In the genomic region with DNA sequence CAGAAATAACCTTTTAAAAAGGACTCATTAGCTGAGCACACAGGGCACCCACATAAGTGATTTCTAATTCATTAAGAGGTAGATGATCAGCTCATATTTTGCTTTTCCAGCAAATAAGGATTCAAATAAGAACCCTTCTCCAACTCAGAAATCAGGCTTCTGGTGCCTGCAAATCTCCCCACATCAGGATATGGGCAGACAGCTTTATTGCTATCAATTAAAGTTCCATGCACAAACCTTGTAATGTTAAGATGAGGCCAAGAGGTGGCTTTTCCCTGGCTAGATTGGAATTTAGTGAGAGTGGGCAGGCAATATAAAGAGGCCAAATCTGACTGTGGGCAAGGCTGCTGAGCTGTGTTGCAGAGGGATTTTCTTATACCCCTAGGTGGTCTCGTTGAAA, we compare ENCODE assay signal across 18 cellular contexts.
DNase-seq lines count a peak whose midpoint lies in the region; ATAC-seq and TF ChIP-seq lines count a peak whose summit lies in the region.
"Had no signal": no experiment of that assay in that cellular context is flagged by ENCODE, and none has a peak within 500 bp of the region (broad histone marks: within the 10 kb centered on the region; RNA-seq: fewer than 3 reads in every experiment).

No MANE protein-coding gene starts in this region.

- H3K9ac ChIP-seq in skeletal muscle satellite cell (ENCODE audit: low read depth, low read length): peak overlapping the region; percentile 77

- no peak overlapping the region for H3K27ac Mint-ChIP-seq in activated naive CD8-positive, alpha-beta T cell treated with anti-CD3 and anti-CD28 coated beads, Interleukin-2, amount 50 U/mL, for 24 hours
- H3K27ac Mint-ChIP-seq: natural killer cell treated with Interleukin-12 subunit alpha and Interleukin-12 subunit beta and Interleukin-15 and Interleukin-18, amount 100 ng/mL, for 72 hours had no signal

- H3K36me3 ChIP-seq in adrenal gland (replicated peaks in 1 of 2): no peaks in the 10 kb centered on the region
- no peaks in the 10 kb centered on the region for H3K36me3 ChIP-seq in skeletal muscle satellite cell (ENCODE audit: insufficient read depth, low read length)
- H3K36me3 ChIP-seq: breast epithelium had no signal

- H3K36me3 Mint-ChIP-seq in activated naive CD8-positive, alpha-beta T cell treated with anti-CD3 and anti-CD28 coated beads, Interleukin-2, amount 50 U/mL, for 24 hours (ENCODE audit: low read depth): no peaks in the 10 kb centered on the region
- H3K36me3 Mint-ChIP-seq: natural killer cell treated with Interleukin-12 subunit alpha and Interleukin-12 subunit beta and Interleukin-15 and Interleukin-18, amount 100 ng/mL, for 72 hours had no signal

- H3K27me3 Mint-ChIP-seq in activated naive CD8-positive, alpha-beta T cell treated with anti-CD3 and anti-CD28 coated beads, Interleukin-2, amount 50 U/mL, for 24 hours: no peaks in the 10 kb centered on the region

- ATAC-seq in left colon (peak; percentile 68), GM19324 (IDR thresholded peaks at IDR 0.05; ENCODE audit: low FRiP score, unreplicated experiment) (no peak), HG03108 (IDR thresholded peaks at IDR 0.05; ENCODE audit: unreplicated experiment) (no peak)
- no peak for ATAC-seq in activated naive CD8-positive, alpha-beta T cell treated with anti-CD3 and anti-CD28 coated beads, Interleukin-2, amount 50 U/mL, for 24 hours

- peaks cover 22% of the 10 kb centered on the region for H3K4me1 Mint-ChIP-seq in activated naive CD8-positive, alpha-beta T cell treated with anti-CD3 and anti-CD28 coated beads, Interleukin-2, amount 50 U/mL, for 24 hours

- H3K9me3 ChIP-seq in adrenal gland (replicated peaks in 1 of 3): no peaks in the 10 kb centered on the region
- no peaks in the 10 kb centered on the region for H3K9me3 ChIP-seq in skeletal muscle satellite cell (replicated peaks; ENCODE audit: low read length)
- H3K9me3 ChIP-seq: breast epithelium had no signal

- peak overlapping the region in 3 of 5 donors; percentile 32 to 81 (median 77) for H3K27ac ChIP-seq in adrenal gland

- 70 to 92% (median 80%) methylated on average over 1 of the region's 1 CpG for WGBS in adrenal gland, 4 donors

- H3K9me3 Mint-ChIP-seq in activated naive CD8-positive, alpha-beta T cell treated with anti-CD3 and anti-CD28 coated beads, Interleukin-2, amount 50 U/mL, for 24 hours: no peaks in the 10 kb centered on the region
- H3K9me3 Mint-ChIP-seq: natural killer cell treated with Interleukin-12 subunit alpha and Interleukin-12 subunit beta and Interleukin-15 and Interleukin-18, amount 100 ng/mL, for 72 hours had no signal

- H3K27me3 ChIP-seq in adrenal gland (no peaks in the 10 kb centered on the region), skeletal muscle satellite cell (ENCODE audit: control insufficient read depth, insufficient read depth, low read length) (no peaks in the 10 kb centered on the region)
- H3K27me3 ChIP-seq: breast epithelium had no signal

- no peak overlapping the region for H3K4me3 Mint-ChIP-seq in activated naive CD8-positive, alpha-beta T cell treated with anti-CD3 and anti-CD28 coated beads, Interleukin-2, amount 50 U/mL, for 24 hours
- H3K4me3 Mint-ChIP-seq: natural killer cell treated with Interleukin-12 subunit alpha and Interleukin-12 subunit beta and Interleukin-15 and Interleukin-18, amount 100 ng/mL, for 72 hours had no signal

- H3K4me3 ChIP-seq in adrenal gland (no peak overlapping the region), skeletal muscle satellite cell (ENCODE audit: low read length) (peak overlapping the region; percentile 24)
- H3K4me3 ChIP-seq: breast epithelium had no signal

- intact Hi-C loops in adrenal gland (cut with DNase I): loop anchor here in 1 of 2 donors (10.0 kb wide), 1 partner anchor 162 kb away; no protein-coding TSS in a partner anchor
- intact Hi-C loops in left colon (cut with DNase I, micrococcal nuclease): no loop called here

- CTCF ChIA-PET in HEK293T (lab: Yijun Ruan, JAX): interaction anchor here (0.9 kb wide), 1 partner anchor 188 kb away, joined by 3 read pairs; no protein-coding TSS in a partner anchor

- TF ChIP-seq CTCF in adrenal gland (IDR thresholded peaks at IDR 0.05): no peak

- peak overlapping the region; percentile 75 for H3K4me2 ChIP-seq in skeletal muscle satellite cell (ENCODE audit: low read length)

- POLR2A ChIA-PET in HEK293T (lab: Yijun Ruan, JAX): no interaction called here

- no peak for TF ChIP-seq POLR2A in adrenal gland (IDR thresholded peaks at IDR 0.05)

- H3K4me1 ChIP-seq in adrenal gland (replicated peaks in 1 of 2): peaks cover 18 to 49% of the 10 kb centered on the region in 2 donors
- H3K4me1 ChIP-seq in skeletal muscle satellite cell (ENCODE audit: control insufficient read depth, insufficient read depth, low read length): peaks cover 88% of the 10 kb centered on the region

- no peak for DNase-seq in HEK293T (ENCODE audit: extremely low spot score)
- DNase-seq in adrenal gland: no peak
- DNase-seq in left colon: no peak
- DNase-seq in GF-D8 (lab: John Stamatoyannopoulos, UW): no peak
- DNase-seq in activated naive CD8-positive, alpha-beta T cell treated with anti-CD3 and anti-CD28 coated beads, Interleukin-2, amount 50 U/mL, for 24 hours: no peak
- DNase-seq: activated CD4-positive, alpha-beta T cell treated with anti-CD3 and anti-CD28 coated beads for 4 hours; activated CD8-positive, alpha-beta memory T cell treated with anti-CD3 and anti-CD28 coated beads, Interleukin-2, amount 50 U/mL, for 4 hours; activated naive CD4-positive, alpha-beta T cell treated with Interleukin-2 at 50 U/mL for 16 hours; AML-193; H7; NCI-H146; retina; stimulated activated CD4-positive, alpha-beta T cell treated with anti-CD3 and anti-CD28 coated beads, Interleukin-1b, Interleukin-23, amount 100 ng/mL, for 48 hours had no signal

TF ChIP-seq in HEK293T, 16 proteins besides CTCF, POLR2A, EP300 and RAD21:
- TF ChIP-seq, protein P1, sequence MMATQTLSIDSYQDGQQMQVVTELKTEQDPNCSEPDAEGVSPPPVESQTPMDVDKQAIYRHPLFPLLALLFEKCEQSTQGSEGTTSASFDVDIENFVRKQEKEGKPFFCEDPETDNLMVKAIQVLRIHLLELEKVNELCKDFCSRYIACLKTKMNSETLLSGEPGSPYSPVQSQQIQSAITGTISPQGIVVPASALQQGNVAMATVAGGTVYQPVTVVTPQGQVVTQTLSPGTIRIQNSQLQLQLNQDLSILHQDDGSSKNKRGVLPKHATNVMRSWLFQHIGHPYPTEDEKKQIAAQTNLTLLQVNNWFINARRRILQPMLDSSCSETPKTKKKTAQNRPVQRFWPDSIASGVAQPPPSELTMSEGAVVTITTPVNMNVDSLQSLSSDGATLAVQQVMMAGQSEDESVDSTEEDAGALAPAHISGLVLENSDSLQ (IDR thresholded peaks at IDR 0.05): peak; percentile 40; the same call in 1 of the 2 replicates
- no peak for TF ChIP-seq FOXA1 (IDR thresholded peaks at IDR 0.05)
